In the genomic region with DNA sequence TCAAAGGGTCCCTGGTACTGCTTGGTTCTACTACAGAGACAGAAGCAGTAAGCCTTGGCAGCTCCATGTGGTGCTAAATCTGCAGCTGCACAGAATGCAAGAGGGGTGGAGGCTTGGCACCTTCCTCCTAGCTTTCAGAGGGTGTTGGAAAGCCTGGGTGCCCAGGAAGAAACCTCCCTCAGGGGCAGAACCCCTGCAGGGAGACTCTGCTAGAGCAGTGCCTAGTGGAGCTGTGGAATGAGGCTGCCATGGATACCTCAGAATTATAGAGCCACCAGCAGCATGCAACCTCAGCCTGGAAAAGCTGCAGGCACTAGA, we compare ENCODE assay signal across 27 cellular contexts.
"Had no signal": no experiment of that assay in that cellular context is flagged by ENCODE, and none has a peak within 500 bp of the region (broad histone marks: within the 10 kb centered on the region; RNA-seq: fewer than 3 reads in every experiment).

No MANE protein-coding gene starts in this region.

- DNase-seq: activated CD4-positive, alpha-beta memory T cell treated with anti-CD3 and anti-CD28 coated beads for 36 hours; activated CD4-positive, alpha-beta T cell treated with anti-CD3 and anti-CD28 coated beads for 36 hours; activated CD4-positive, alpha-beta T cell treated with anti-CD3 and anti-CD28 coated beads, Interleukin-2, amount 10 ng/mL, durations not matched to agents 24 days and 14 days; activated CD4-positive, CD25-positive, alpha-beta regulatory T cell; activated CD4-positive, CD25-positive, alpha-beta regulatory T cell treated with anti-CD3 and anti-CD28 coated beads, Interleukin-2, amount 50 U/mL, for 72 hours; activated CD8-positive, alpha-beta T cell treated with anti-CD3 and anti-CD28 coated beads, Interleukin-2, amount 10 ng/mL, durations not matched to agents 7 days and 5 days; activated effector memory CD4-positive, alpha-beta T cell treated with Interleukin-2 at 50 U/mL for 16 hours; activated gamma-delta T cell treated with Interleukin-2 at 50 U/mL for 16 hours; activated naive CD4-positive, alpha-beta T cell treated with anti-CD3 and anti-CD28 coated beads, Interleukin-2, amount 50 U/mL, for 16 hours; activated naive CD4-positive, alpha-beta T cell treated with Interleukin-2 at 50 U/mL for 16 hours; activated T-cell treated with anti-CD3 and anti-CD28 coated beads, Interleukin-2, amount 50 U/mL, for 4 hours; amniotic stem cell; aorta; body of pancreas; central memory CD4-positive, alpha-beta T cell; cerebellar nuclear complex; colonic mucosa; effector memory CD4-positive, alpha-beta T cell; erythroblast; T-helper 1 cell; T-helper 17 cell; T1000 had no signal

- H3K27ac Mint-ChIP-seq: activated CD4-positive, alpha-beta memory T cell treated with anti-CD3 and anti-CD28 coated beads for 36 hours; activated CD4-positive, alpha-beta T cell treated with anti-CD3 and anti-CD28 coated beads for 36 hours; activated CD4-positive, alpha-beta T cell treated with anti-CD3 and anti-CD28 coated beads, Interleukin-2, amount 10 ng/mL, durations not matched to agents 24 days and 14 days; activated CD8-positive, alpha-beta T cell treated with anti-CD3 and anti-CD28 coated beads, Interleukin-2, amount 10 ng/mL, durations not matched to agents 7 days and 5 days; activated naive CD8-positive, alpha-beta T cell; activated T-helper 17 cell treated with anti-CD3 and anti-CD28 coated beads, Interleukin-2, amount 50 U/mL, for 72 hours; T-helper 17 cell; T-helper 2 cell treated with Interferon-gamma antibody and Interleukin-4, amounts not matched to agents 5 μg/mL and 100 μg/mL, for 36 hours had no signal

- ATAC-seq: activated CD4-positive, alpha-beta T cell treated with anti-CD3 and anti-CD28 coated beads for 36 hours; activated CD8-positive, alpha-beta T cell treated with anti-CD3 and anti-CD28 coated beads, Interleukin-2, amount 10 ng/mL, durations not matched to agents 7 days and 5 days; activated T-cell treated with anti-CD3 and anti-CD28 coated beads, Interleukin-2, amount 50 U/mL, for 4 hours; activated T-helper 17 cell treated with anti-CD3 and anti-CD28 coated beads, Interleukin-2, amount 50 U/mL, for 72 hours; body of pancreas; foreskin keratinocyte; gastroesophageal sphincter; T-helper 17 cell had no signal

- H3K4me3 Mint-ChIP-seq: activated CD4-positive, alpha-beta memory T cell treated with anti-CD3 and anti-CD28 coated beads for 36 hours; activated CD4-positive, alpha-beta T cell treated with anti-CD3 and anti-CD28 coated beads for 36 hours; activated CD4-positive, alpha-beta T cell treated with anti-CD3 and anti-CD28 coated beads, Interleukin-2, amount 10 ng/mL, durations not matched to agents 24 days and 14 days; activated CD8-positive, alpha-beta T cell treated with anti-CD3 and anti-CD28 coated beads, Interleukin-2, amount 10 ng/mL, durations not matched to agents 7 days and 5 days; activated naive CD8-positive, alpha-beta T cell; activated T-cell treated with anti-CD3 and anti-CD28 coated beads, Interleukin-2, amount 50 U/mL, for 4 hours; activated T-helper 17 cell treated with anti-CD3 and anti-CD28 coated beads, Interleukin-2, amount 50 U/mL, for 72 hours; T-helper 17 cell; T-helper 2 cell treated with Interferon-gamma antibody and Interleukin-4, amounts not matched to agents 5 μg/mL and 100 μg/mL, for 36 hours had no signal

- H3K4me1 Mint-ChIP-seq: activated CD4-positive, alpha-beta T cell treated with anti-CD3 and anti-CD28 coated beads for 36 hours; activated CD4-positive, alpha-beta T cell treated with anti-CD3 and anti-CD28 coated beads, Interleukin-2, amount 10 ng/mL, durations not matched to agents 24 days and 14 days; activated T-helper 17 cell treated with anti-CD3 and anti-CD28 coated beads, Interleukin-2, amount 50 U/mL, for 72 hours; T-helper 17 cell had no signal

- H3K27me3 Mint-ChIP-seq: activated CD4-positive, alpha-beta memory T cell treated with anti-CD3 and anti-CD28 coated beads for 36 hours; activated CD4-positive, alpha-beta T cell treated with anti-CD3 and anti-CD28 coated beads for 36 hours; activated CD4-positive, alpha-beta T cell treated with anti-CD3 and anti-CD28 coated beads, Interleukin-2, amount 10 ng/mL, durations not matched to agents 24 days and 14 days; activated naive CD8-positive, alpha-beta T cell; activated T-helper 17 cell treated with anti-CD3 and anti-CD28 coated beads, Interleukin-2, amount 50 U/mL, for 72 hours; T-helper 17 cell had no signal
